ENCODE assay signal across 20 cellular contexts in genomic region chr9:29866556-29866955, GRCh38.
DNase-seq lines count a peak whose midpoint lies in the region; ATAC-seq lines count a peak whose summit lies in the region.
"Had no signal": no experiment of that assay in that cellular context is flagged by ENCODE, and none has a peak within 500 bp of the region (broad histone marks: within the 10 kb centered on the region; RNA-seq: fewer than 3 reads in every experiment).

No MANE protein-coding gene starts in this region.

- H3K4me1 Mint-ChIP-seq in T-helper 2 cell treated with Interferon-gamma antibody and Interleukin-4, amounts not matched to agents 5 μg/mL and 100 μg/mL, for 36 hours (ENCODE audit: low read depth): no peaks in the 10 kb centered on the region
- H3K4me1 Mint-ChIP-seq: activated B cell treated with CpG ODN at 0.5 μM for 24 hours, nephron had no signal

- DNase-seq in left kidney (ENCODE audit: low read depth, low spot score): peak; percentile 11
- no peak for DNase-seq in NCI-H446 (lab: John Stamatoyannopoulos, UW)
- no peak for DNase-seq in T-helper 2 cell treated with Interferon-gamma antibody and Interleukin-4, amounts not matched to agents 5 μg/mL and 100 μg/mL, for 36 hours (ENCODE audit: low spot score)
- DNase-seq: activated B cell treated with CpG ODN at 0.5 μM for 24 hours; AML-193; central memory CD4-positive, alpha-beta T cell; foreskin melanocyte; midbrain; NCI-H1436; NCI-H82; stimulated activated CD4-positive, alpha-beta T cell treated with anti-CD3 and anti-CD28 coated beads, Interleukin-2, amount 100 ng/mL, for 24 hours; T-helper 9 cell had no signal

- H3K36me3 Mint-ChIP-seq in T-helper 2 cell treated with Interferon-gamma antibody and Interleukin-4, amounts not matched to agents 5 μg/mL and 100 μg/mL, for 36 hours (ENCODE audit: low read depth): no peaks in the 10 kb centered on the region
- H3K36me3 Mint-ChIP-seq: type B pancreatic cell had no signal

- ATAC-seq in GM18520 (IDR thresholded peaks at IDR 0.05; ENCODE audit: unreplicated experiment): peak; percentile 48
- ATAC-seq in GM21423 (IDR thresholded peaks at IDR 0.05; ENCODE audit: unreplicated experiment): peak; percentile 56
- peak; percentile 54 for ATAC-seq in HG03442 (IDR thresholded peaks at IDR 0.05; ENCODE audit: unreplicated experiment)
- ATAC-seq in GM21825 (IDR thresholded peaks at IDR 0.05; ENCODE audit: unreplicated experiment): no peak
- ATAC-seq: Panc1 had no signal

- H3K27ac Mint-ChIP-seq in T-helper 2 cell treated with Interferon-gamma antibody and Interleukin-4, amounts not matched to agents 5 μg/mL and 100 μg/mL, for 36 hours: no peak overlapping the region
- H3K27ac Mint-ChIP-seq: activated B cell treated with CpG ODN at 0.5 μM for 24 hours; activated T-helper 2 cell treated with anti-CD3 and anti-CD28 coated beads, Interferon-gamma antibody, Interleukin-2, Interleukin-4, amounts not matched to agents 10 μg/mL and 5 μg/mL and 100 μg/mL, durations not matched to agents 14 hours and 24 hours and 36 hours; nephron; type B pancreatic cell had no signal

- peaks cover 13% of the 10 kb centered on the region for H3K9me3 Mint-ChIP-seq in T-helper 2 cell treated with Interferon-gamma antibody and Interleukin-4, amounts not matched to agents 5 μg/mL and 100 μg/mL, for 36 hours
- H3K9me3 Mint-ChIP-seq: activated B cell treated with CpG ODN at 0.5 μM for 24 hours; activated T-helper 2 cell treated with anti-CD3 and anti-CD28 coated beads, Interferon-gamma antibody, Interleukin-2, Interleukin-4, amounts not matched to agents 10 μg/mL and 5 μg/mL and 100 μg/mL, durations not matched to agents 14 hours and 24 hours and 36 hours; type B pancreatic cell had no signal

- H3K27me3 Mint-ChIP-seq in T-helper 2 cell treated with Interferon-gamma antibody and Interleukin-4, amounts not matched to agents 5 μg/mL and 100 μg/mL, for 36 hours (ENCODE audit: low read depth): no peaks in the 10 kb centered on the region
- H3K27me3 Mint-ChIP-seq: activated B cell treated with CpG ODN at 0.5 μM for 24 hours, type B pancreatic cell had no signal

- no peak overlapping the region for H3K4me3 Mint-ChIP-seq in T-helper 2 cell treated with Interferon-gamma antibody and Interleukin-4, amounts not matched to agents 5 μg/mL and 100 μg/mL, for 36 hours
- H3K4me3 Mint-ChIP-seq: activated B cell treated with CpG ODN at 0.5 μM for 24 hours, nephron, type B pancreatic cell had no signal
